In genomic region chr7:115476666-115477065, GRCh38 we compare ENCODE assay signal across 8 cellular contexts.
DNase-seq lines count a peak whose midpoint lies in the region; ATAC-seq, FAIRE-seq and TF ChIP-seq lines count a peak whose summit lies in the region.

No MANE protein-coding gene starts in this region.

- H3K27me3 ChIP-seq in astrocyte (ENCODE audit: insufficient read depth, low read length) = no peaks in the 10 kb centered on the region

- H2AFZ ChIP-seq in astrocyte (ENCODE audit: low read depth, low read length) = peak overlapping the region; percentile 87

- 10 to 15% methylated on average over 3 of the region's 6 CpGs for WGBS in mesodermal cell (ENCODE audit: insufficient coverage in 2 of 2), 2 experiments

- peaks cover 7% of the 10 kb centered on the region for H3K4me1 Mint-ChIP-seq in stimulated activated naive CD8-positive, alpha-beta T cell treated with anti-CD3 and anti-CD28 coated beads, Interleukin-15, Interleukin-2, amounts not matched to agents 100 ng/mL and 50 ng/mL, for 24 hours (ENCODE audit: low read depth)
- H3K4me1 Mint-ChIP-seq in astrocyte (ENCODE audit: low read depth, unreplicated experiment) = peaks cover 7% of the 10 kb centered on the region

- no peak for FAIRE-seq in astrocyte (lab: Jason Lieb, UNC)

- peak overlapping the region; percentile 62 for H3K4me3 ChIP-seq in astrocyte (ENCODE audit: insufficient read depth, low read depth, low read length)
- H3K4me3 ChIP-seq in mesodermal cell (ENCODE audit: extremely low read depth, insufficient read depth, low read length, poor library complexity, severe bottlenecking) = peak overlapping the region; percentile 41

- H3K9me3 Mint-ChIP-seq in stimulated activated naive CD8-positive, alpha-beta T cell treated with anti-CD3 and anti-CD28 coated beads, Interleukin-15, Interleukin-2, amounts not matched to agents 100 ng/mL and 50 ng/mL, for 24 hours = no peaks in the 10 kb centered on the region
- no peaks in the 10 kb centered on the region for H3K9me3 Mint-ChIP-seq in astrocyte (ENCODE audit: unreplicated experiment)

- H3K9me3 ChIP-seq in astrocyte (ENCODE audit: insufficient read depth, low read depth, low read length) (no peaks in the 10 kb centered on the region), mesodermal cell (ENCODE audit: control insufficient read depth, low read length) (no peaks in the 10 kb centered on the region)

- no peaks in the 10 kb centered on the region for H3K36me3 Mint-ChIP-seq in stimulated activated naive CD8-positive, alpha-beta T cell treated with anti-CD3 and anti-CD28 coated beads, Interleukin-15, Interleukin-2, amounts not matched to agents 100 ng/mL and 50 ng/mL, for 24 hours (ENCODE audit: low read depth)
- H3K36me3 Mint-ChIP-seq in astrocyte (ENCODE audit: low read depth, unreplicated experiment) = no peaks in the 10 kb centered on the region

- DNase-seq in stimulated activated naive CD8-positive, alpha-beta T cell treated with anti-CD3 and anti-CD28 coated beads, Interleukin-15, Interleukin-2, amounts not matched to agents 100 U/mL and 50 U/mL, for 24 hours = no peak
- DNase-seq in astrocyte (ENCODE audit: low read depth) (no peak), putamen (ENCODE audit: low spot score) (no peak), KBM-7 (no peak)

- H3K27ac ChIP-seq in astrocyte (ENCODE audit: low read depth, low read length) (no peak overlapping the region), mesodermal cell (ENCODE audit: low read depth, low read length, severe bottlenecking) (no peak overlapping the region)

- in situ Hi-C loops in KBM-7 (cut with MboI; ENCODE audit: low pct_unique_long_range_greater_than_20kb, low sequenced_read_pairs) = no loop called here

- no peaks in the 10 kb centered on the region for H3K79me2 ChIP-seq in astrocyte (ENCODE audit: insufficient read depth, low read length)

- peaks cover 13% of the 10 kb centered on the region for H3K4me1 ChIP-seq in astrocyte (ENCODE audit: insufficient read depth, low read length)
- H3K4me1 ChIP-seq in mesodermal cell (ENCODE audit: control insufficient read depth, insufficient read depth, low read length, poor library complexity, severe bottlenecking) = peaks cover 4% of the 10 kb centered on the region

- peaks cover 47% of the 10 kb centered on the region for H3K27me3 Mint-ChIP-seq in stimulated activated naive CD8-positive, alpha-beta T cell treated with anti-CD3 and anti-CD28 coated beads, Interleukin-15, Interleukin-2, amounts not matched to agents 100 ng/mL and 50 ng/mL, for 24 hours
- H3K27me3 Mint-ChIP-seq in astrocyte (ENCODE audit: low read depth, unreplicated experiment) = peaks cover 22% of the 10 kb centered on the region

- H3K36me3 ChIP-seq in astrocyte (ENCODE audit: insufficient read depth, low read length) (no peaks in the 10 kb centered on the region), mesodermal cell (ENCODE audit: control insufficient read depth, insufficient read depth, low read length) (no peaks in the 10 kb centered on the region)

- H3K9ac ChIP-seq in astrocyte (ENCODE audit: low read length) = peak overlapping the region; percentile 65

- peak overlapping the region; percentile 60 for H3K4me3 Mint-ChIP-seq in stimulated activated naive CD8-positive, alpha-beta T cell treated with anti-CD3 and anti-CD28 coated beads, Interleukin-15, Interleukin-2, amounts not matched to agents 100 ng/mL and 50 ng/mL, for 24 hours
- peak overlapping the region; percentile 62 for H3K4me3 Mint-ChIP-seq in astrocyte (ENCODE audit: unreplicated experiment)

- peak overlapping the region; percentile 89 for H3K4me2 ChIP-seq in astrocyte (ENCODE audit: low read length)

- no peak overlapping the region for H3K27ac Mint-ChIP-seq in stimulated activated naive CD8-positive, alpha-beta T cell treated with anti-CD3 and anti-CD28 coated beads, Interleukin-15, Interleukin-2, amounts not matched to agents 100 ng/mL and 50 ng/mL, for 24 hours
- H3K27ac Mint-ChIP-seq in astrocyte (ENCODE audit: unreplicated experiment) = no peak overlapping the region

- no peaks in the 10 kb centered on the region for H4K20me1 ChIP-seq in astrocyte (ENCODE audit: insufficient read depth, low read length)

- ATAC-seq in stimulated activated naive CD8-positive, alpha-beta T cell treated with anti-CD3 and anti-CD28 coated beads, Interleukin-15, Interleukin-2, amounts not matched to agents 100 U/mL and 50 U/mL, for 24 hours = no peak
- ATAC-seq in HG03521 (IDR thresholded peaks at IDR 0.05; ENCODE audit: unreplicated experiment) (no peak), HG02678 (IDR thresholded peaks at IDR 0.05; ENCODE audit: unreplicated experiment) (no peak)

- no peak for TF ChIP-seq CTCF in astrocyte (IDR thresholded peaks at IDR 0.05; ENCODE audit: insufficient read depth, low read depth, low read length)
